Comparison of ENCODE assay signal across 27 cellular contexts in the genomic region with DNA sequence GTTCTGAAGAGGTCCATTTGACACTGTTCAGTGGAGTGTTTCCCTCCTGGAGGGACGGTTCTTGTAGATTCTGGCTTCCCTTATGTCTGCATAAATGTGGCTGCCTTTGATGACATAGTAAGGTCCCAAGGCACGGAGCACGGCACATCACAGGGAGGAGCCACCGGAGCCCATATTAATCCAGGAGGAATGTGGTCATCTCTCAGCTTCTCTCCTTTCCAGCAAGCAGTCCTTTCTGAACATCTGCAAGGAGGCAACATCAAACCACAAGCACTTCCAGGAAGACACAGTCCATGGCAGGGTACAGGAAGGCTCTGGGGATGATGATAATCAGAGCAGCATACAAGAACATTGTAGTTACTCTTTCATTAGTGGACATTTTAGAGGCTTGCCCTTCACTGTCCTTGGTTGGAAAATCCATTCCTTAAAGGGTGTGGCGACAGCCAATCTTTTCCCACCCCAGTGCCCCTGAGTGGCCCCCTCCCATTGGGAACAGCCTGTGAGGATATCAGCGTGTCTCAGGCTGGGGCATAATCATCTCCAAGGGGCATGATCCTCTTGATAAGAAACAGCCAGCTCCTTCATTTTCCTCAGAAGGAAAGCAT. TPM values are rescaled to one million over a fixed set of nuclear protein-coding genes. Genes with fewer than 3 reads are reported as not detected.
A peak's percentile ranks its signal among the peaks of the same experiment; 100 is the strongest.
DNase-seq lines count a peak whose midpoint lies in the region; ATAC-seq and TF ChIP-seq lines count a peak whose summit lies in the region.
"Had no signal": no experiment of that assay in that cellular context is flagged by ENCODE, and none has a peak within 500 bp of the region (broad histone marks: within the 10 kb centered on the region; RNA-seq: fewer than 3 reads in every experiment).

No MANE protein-coding gene starts in this region.

- no peaks in the 10 kb centered on the region for H3K36me3 ChIP-seq in left ventricle myocardium inferior
- no peaks in the 10 kb centered on the region for H3K36me3 ChIP-seq in esophagus squamous epithelium
- no peaks in the 10 kb centered on the region for H3K36me3 ChIP-seq in sigmoid colon
- no peaks in the 10 kb centered on the region for H3K36me3 ChIP-seq in naive thymus-derived CD4-positive, alpha-beta T cell (ENCODE audit: control insufficient read depth in 2 of 3, insufficient read depth in 3 of 3, low read length in 3 of 3)
- H3K36me3 ChIP-seq: colonic mucosa, ovary had no signal

- DNase-seq in left ventricle myocardium inferior (no peak), left cardiac atrium (no peak), esophagus squamous epithelium (lab: John Stamatoyannopoulos, UW) (no peak), sigmoid colon (peak; percentile 59), dorsolateral prefrontal cortex (no peak)
- DNase-seq in naive thymus-derived CD4-positive, alpha-beta T cell: no peak
- DNase-seq in activated T-cell treated with anti-CD3 and anti-CD28 coated beads, Interleukin-2, amount 50 U/mL, for 24 hours: no peak
- DNase-seq: activated CD4-positive, alpha-beta T cell treated with anti-CD3 and anti-CD28 coated beads for 36 hours; activated CD8-positive, alpha-beta T cell treated with anti-CD3 and anti-CD28 coated beads, Interleukin-2, amount 10 ng/mL, durations not matched to agents 7 days and 5 days; CD8-positive, alpha-beta T cell; colonic mucosa; effector memory CD4-positive, alpha-beta T cell; NCI-H1417 treated with DMSO at 0.1 percent for 48 hours; NCI-H2081; NCI-H345; SHP77 treated with DMSO at 0.1 percent for 48 hours; stimulated activated naive CD4-positive, alpha-beta T cell had no signal

- H3K4me3 ChIP-seq in left ventricle myocardium inferior (no peak overlapping the region), esophagus squamous epithelium (no peak overlapping the region), sigmoid colon (no peak overlapping the region), dorsolateral prefrontal cortex (no peak overlapping the region)
- no peak overlapping the region for H3K4me3 ChIP-seq in naive thymus-derived CD4-positive, alpha-beta T cell (ENCODE audit: low read length)
- H3K4me3 ChIP-seq: A549, colonic mucosa, ovary, smooth muscle cell had no signal

- TF ChIP-seq EP300 in sigmoid colon (IDR thresholded peaks at IDR 0.05): no peak

- CTCF ChIA-PET in naive thymus-derived CD4-positive, alpha-beta T cell (lab: Charles Lee): no interaction called here

- H3K36me3 Mint-ChIP-seq in naive thymus-derived CD4-positive, alpha-beta T cell: no peaks in the 10 kb centered on the region
- no peaks in the 10 kb centered on the region for H3K36me3 Mint-ChIP-seq in activated T-cell treated with anti-CD3 and anti-CD28 coated beads, Interleukin-2, amount 50 U/mL, for 24 hours (ENCODE audit: low read depth)
- H3K36me3 Mint-ChIP-seq: activated naive CD4-positive, alpha-beta T cell treated with anti-CD3 and anti-CD28 coated beads, Interleukin-2, amount 50 U/mL, for 24 hours; CD8-positive, alpha-beta T cell had no signal

- no peaks in the 10 kb centered on the region for H3K27me3 ChIP-seq in left ventricle myocardium inferior (ENCODE audit: low read depth)
- H3K27me3 ChIP-seq in esophagus squamous epithelium: peaks cover 0 to 13% (median 0%) of the 10 kb centered on the region in 4 donors
- H3K27me3 ChIP-seq in sigmoid colon: no peaks in the 10 kb centered on the region
- no peaks in the 10 kb centered on the region for H3K27me3 ChIP-seq in dorsolateral prefrontal cortex
- H3K27me3 ChIP-seq in naive thymus-derived CD4-positive, alpha-beta T cell (ENCODE audit: control insufficient read depth in 2 of 2, insufficient read depth in 2 of 2, low read length in 2 of 2): no peaks in the 10 kb centered on the region
- H3K27me3 ChIP-seq: colonic mucosa, ovary had no signal

- TF ChIP-seq POLR2A in esophagus squamous epithelium (IDR thresholded peaks at IDR 0.05) (no peak), sigmoid colon (IDR thresholded peaks at IDR 0.05) (no peak)

- H3K4me1 Mint-ChIP-seq in naive thymus-derived CD4-positive, alpha-beta T cell: peaks cover 0 to 6% (median 0%) of the 10 kb centered on the region in 7 donors
- no peaks in the 10 kb centered on the region for H3K4me1 Mint-ChIP-seq in activated T-cell treated with anti-CD3 and anti-CD28 coated beads, Interleukin-2, amount 50 U/mL, for 24 hours (ENCODE audit: low read depth)
- H3K4me1 Mint-ChIP-seq: activated CD4-positive, alpha-beta T cell treated with anti-CD3 and anti-CD28 coated beads for 36 hours; activated naive CD4-positive, alpha-beta T cell treated with anti-CD3 and anti-CD28 coated beads, Interleukin-2, amount 50 U/mL, for 24 hours; B cell had no signal

- no peak overlapping the region for H3K27ac Mint-ChIP-seq in naive thymus-derived CD4-positive, alpha-beta T cell
- no peak overlapping the region for H3K27ac Mint-ChIP-seq in activated T-cell treated with anti-CD3 and anti-CD28 coated beads, Interleukin-2, amount 50 U/mL, for 24 hours
- H3K27ac Mint-ChIP-seq: activated CD4-positive, alpha-beta T cell treated with anti-CD3 and anti-CD28 coated beads for 36 hours; activated CD8-positive, alpha-beta T cell treated with anti-CD3 and anti-CD28 coated beads, Interleukin-2, amount 10 ng/mL, durations not matched to agents 7 days and 5 days; activated naive CD4-positive, alpha-beta T cell treated with anti-CD3 and anti-CD28 coated beads, Interleukin-2, amount 50 U/mL, for 24 hours; activated T-helper 2 cell treated with anti-CD3 and anti-CD28 coated beads, Interferon-gamma antibody, Interleukin-2, Interleukin-4, amounts not matched to agents 10 μg/mL and 5 μg/mL and 100 μg/mL, durations not matched to agents 14 hours and 24 hours and 36 hours; B cell; CD8-positive, alpha-beta T cell had no signal

- H3K9me3 Mint-ChIP-seq in naive thymus-derived CD4-positive, alpha-beta T cell: peaks cover 0 to 2% (median 0%) of the 10 kb centered on the region in 11 donors
- H3K9me3 Mint-ChIP-seq in activated T-cell treated with anti-CD3 and anti-CD28 coated beads, Interleukin-2, amount 50 U/mL, for 24 hours: no peaks in the 10 kb centered on the region
- H3K9me3 Mint-ChIP-seq: activated naive CD4-positive, alpha-beta T cell treated with anti-CD3 and anti-CD28 coated beads, Interleukin-2, amount 50 U/mL, for 24 hours; activated T-helper 2 cell treated with anti-CD3 and anti-CD28 coated beads, Interferon-gamma antibody, Interleukin-2, Interleukin-4, amounts not matched to agents 10 μg/mL and 5 μg/mL and 100 μg/mL, durations not matched to agents 14 hours and 24 hours and 36 hours; CD8-positive, alpha-beta T cell had no signal

- ATAC-seq in left cardiac atrium (no peak), HG02885 (IDR thresholded peaks at IDR 0.05; ENCODE audit: poor library complexity, unreplicated experiment) (no peak)
- ATAC-seq in naive thymus-derived CD4-positive, alpha-beta T cell: no peak
- ATAC-seq: activated CD4-positive, alpha-beta T cell treated with anti-CD3 and anti-CD28 coated beads for 36 hours; activated CD8-positive, alpha-beta T cell treated with anti-CD3 and anti-CD28 coated beads, Interleukin-2, amount 10 ng/mL, durations not matched to agents 7 days and 5 days had no signal

- WGBS in esophagus squamous epithelium, 2 donors: 83% methylated on average over 2 of the region's 6 CpGs; no CpG with 5 or more reads in 1 of the 2 donors
- 81 to 87% methylated on average over 6 of the region's 6 CpGs for WGBS in sigmoid colon, 2 donors

- H3K27me3 Mint-ChIP-seq in naive thymus-derived CD4-positive, alpha-beta T cell: peaks cover 0 to 10% (median 4%) of the 10 kb centered on the region in 5 donors
- no peaks in the 10 kb centered on the region for H3K27me3 Mint-ChIP-seq in activated T-cell treated with anti-CD3 and anti-CD28 coated beads, Interleukin-2, amount 50 U/mL, for 24 hours
- H3K27me3 Mint-ChIP-seq: activated CD4-positive, alpha-beta T cell treated with anti-CD3 and anti-CD28 coated beads for 36 hours; activated naive CD4-positive, alpha-beta T cell treated with anti-CD3 and anti-CD28 coated beads, Interleukin-2, amount 50 U/mL, for 24 hours; B cell had no signal

- H3K9me3 ChIP-seq in left ventricle myocardium inferior (replicated peaks): no peaks in the 10 kb centered on the region
- no peaks in the 10 kb centered on the region for H3K9me3 ChIP-seq in esophagus squamous epithelium
- no peaks in the 10 kb centered on the region for H3K9me3 ChIP-seq in sigmoid colon
- no peaks in the 10 kb centered on the region for H3K9me3 ChIP-seq in naive thymus-derived CD4-positive, alpha-beta T cell (ENCODE audit: control insufficient read depth in 2 of 3, low read length in 3 of 3)
- H3K9me3 ChIP-seq: A549, colonic mucosa, ovary had no signal

- POLR2A ChIA-PET in naive thymus-derived CD4-positive, alpha-beta T cell (lab: Charles Lee): no interaction called here

- TF ChIP-seq CTCF in left ventricle myocardium inferior (IDR thresholded peaks at IDR 0.05; ENCODE audit: borderline replicate concordance): no peak
- TF ChIP-seq CTCF in esophagus squamous epithelium (IDR thresholded peaks at IDR 0.05): no peak
- no peak for TF ChIP-seq CTCF in sigmoid colon (IDR thresholded peaks at IDR 0.05)
- no peak for TF ChIP-seq CTCF in dorsolateral prefrontal cortex (IDR thresholded peaks at IDR 0.05 in 54 of 56, conservative IDR thresholded peaks at IDR 0.05 in 2 of 56; ENCODE audit: low read depth in 1 of 56, partially characterized antibody in 56 of 56)

- H3K4me1 ChIP-seq in left ventricle myocardium inferior (peaks cover 32% of the 10 kb centered on the region), esophagus squamous epithelium (peaks cover 0 to 21% (median 6%) of the 10 kb centered on the region in 3 donors), sigmoid colon (peaks cover 0 to 9% (median 3%) of the 10 kb centered on the region in 4 donors)
- H3K4me1 ChIP-seq in naive thymus-derived CD4-positive, alpha-beta T cell (ENCODE audit: control insufficient read depth in 2 of 2, insufficient read depth in 2 of 2, low read length in 2 of 2): no peaks in the 10 kb centered on the region
- H3K4me1 ChIP-seq: colonic mucosa had no signal

- intact Hi-C loops in left ventricle myocardium inferior (cut with micrococcal nuclease): no loop called here
- intact Hi-C loops in left cardiac atrium (cut with DNase I): no loop called here
- intact Hi-C loops in esophagus squamous epithelium (cut with DNase I): no loop called here
- intact Hi-C loops in sigmoid colon (cut with DNase I): no loop called here
- intact Hi-C loops in dorsolateral prefrontal cortex (cut with DNase I): no loop called here
- intact Hi-C loops in naive thymus-derived CD4-positive, alpha-beta T cell (cut with micrococcal nuclease): no loop called here

- H3K4me3 Mint-ChIP-seq in naive thymus-derived CD4-positive, alpha-beta T cell: no peak overlapping the region
- H3K4me3 Mint-ChIP-seq in activated T-cell treated with anti-CD3 and anti-CD28 coated beads, Interleukin-2, amount 50 U/mL, for 24 hours: no peak overlapping the region
- H3K4me3 Mint-ChIP-seq: activated CD4-positive, alpha-beta T cell treated with anti-CD3 and anti-CD28 coated beads for 36 hours; activated CD8-positive, alpha-beta T cell treated with anti-CD3 and anti-CD28 coated beads, Interleukin-2, amount 10 ng/mL, durations not matched to agents 7 days and 5 days; activated naive CD4-positive, alpha-beta T cell treated with anti-CD3 and anti-CD28 coated beads, Interleukin-2, amount 50 U/mL, for 24 hours; B cell; CD8-positive, alpha-beta T cell had no signal

- H3K27ac ChIP-seq in left ventricle myocardium inferior (replicated peaks) (peak overlapping the region; percentile 71), esophagus squamous epithelium (peak overlapping the region in 3 of 4 donors; percentile 24 to 75 (median 69)), sigmoid colon (peak overlapping the region in 3 of 4 donors; percentile 47 to 54 (median 52)), dorsolateral prefrontal cortex (peak overlapping the region in 23 of 59 donors; percentile 11 to 82 (median 56))
- no peak overlapping the region for H3K27ac ChIP-seq in naive thymus-derived CD4-positive, alpha-beta T cell (ENCODE audit: low read depth, low read length)
- H3K27ac ChIP-seq: colonic mucosa, epithelial cell of prostate, HL-60, KMS-11, ovary had no signal

RNA-seq across cellular contexts. Expression of gene YPEL5, which starts 31.2 kb away (rescaled TPM):
- total RNA-seq in left ventricle myocardium inferior: 63.6 TPM
- 10 to 100 TPM; 54.0 to 55.2 TPM for total RNA-seq in left cardiac atrium
- total RNA-seq in esophagus squamous epithelium: 10 to 100 TPM; 34.1 to 65.0 (median 40.7) TPM
- 100 to 1,000 TPM; 116 to 155 (median 139) TPM for total RNA-seq in sigmoid colon
- 100 to 1,000 TPM in 1 of 3 donors, 10 to 100 TPM in 2; 36.9 to 132 (median 93.7) TPM for polyA plus RNA-seq in sigmoid colon
- 100 to 1,000 TPM in 111 of 120 experiments, 10 to 100 TPM in 9; 79.6 to 221 (median 158) TPM for total RNA-seq in dorsolateral prefrontal cortex
- total RNA-seq in naive thymus-derived CD4-positive, alpha-beta T cell: 1,000 to 10,000 TPM in 1 of 5 experiments, 100 to 1,000 TPM in 1, 10 to 100 TPM in 3; 30.9 to 1,022 (median 98.3) TPM
- polyA plus RNA-seq in naive thymus-derived CD4-positive, alpha-beta T cell: 100 to 1,000 TPM in 1 of 2 donors, 10 to 100 TPM in 1; 86.3 to 129 TPM

RNA-seq across cellular contexts. Expression of gene LBH, which starts 53.4 kb away (rescaled TPM):
- total RNA-seq in left ventricle myocardium inferior: 200 TPM
- total RNA-seq in left cardiac atrium: 10 to 100 TPM; 14.6 to 19.1 TPM
- 10 to 100 TPM in 3 of 4 donors, 1 to 10 TPM in 1; 2.4 to 22.7 (median 17.6) TPM for total RNA-seq in esophagus squamous epithelium
- total RNA-seq in sigmoid colon: 10 to 100 TPM; 11.4 to 25.0 (median 22.2) TPM
- 10 to 100 TPM in 1 of 3 donors, 1 to 10 TPM in 2; 4.2 to 51.8 (median 5.3) TPM for polyA plus RNA-seq in sigmoid colon
- 10 to 100 TPM in 44 of 120 experiments, 1 to 10 TPM in 76; 3.1 to 35.3 (median 8.7) TPM for total RNA-seq in dorsolateral prefrontal cortex
- total RNA-seq in naive thymus-derived CD4-positive, alpha-beta T cell: 100 to 1,000 TPM; 146 to 517 (median 192) TPM
- 100 to 1,000 TPM; 269 to 292 TPM for polyA plus RNA-seq in naive thymus-derived CD4-positive, alpha-beta T cell
